15 cellular contexts compared by ENCODE assay signal in the genomic region with DNA sequence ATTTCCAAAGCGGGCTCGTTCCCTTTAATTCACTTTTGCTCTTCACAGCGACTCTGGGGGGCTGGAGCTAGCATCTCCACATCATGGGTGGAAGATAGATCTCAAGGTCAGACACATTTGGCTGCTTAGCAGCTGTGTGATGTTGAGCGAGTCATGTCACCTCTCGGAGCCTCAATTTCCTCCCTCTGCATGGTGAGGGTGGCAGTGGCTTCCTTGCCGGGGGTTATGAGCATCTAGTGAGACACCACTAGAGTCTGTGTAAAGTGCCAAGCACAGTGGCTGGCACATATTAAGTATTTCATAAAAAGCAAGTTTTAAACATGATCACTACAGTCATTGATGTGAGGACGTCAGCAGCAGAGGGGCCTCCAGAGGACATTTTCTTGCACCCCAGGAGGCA. TPM values are rescaled to one million over a fixed set of nuclear protein-coding genes. Genes with fewer than 3 reads are reported as not detected.
A peak's percentile ranks its signal among the peaks of the same experiment; 100 is the strongest.
DNase-seq lines count a peak whose midpoint lies in the region; ATAC-seq and TF ChIP-seq lines count a peak whose summit lies in the region.
"Had no signal": no experiment of that assay in that cellular context is flagged by ENCODE, and none has a peak within 500 bp of the region (broad histone marks: within the 10 kb centered on the region; RNA-seq: fewer than 3 reads in every experiment).

No MANE protein-coding gene starts in this region.

- no peak overlapping the region for H3K4me3 Mint-ChIP-seq in activated naive CD8-positive, alpha-beta T cell treated with anti-CD3 and anti-CD28 coated beads, Interleukin-2, amount 50 U/mL, for 24 hours
- H3K4me3 Mint-ChIP-seq in natural killer cell treated with Interleukin-12 subunit alpha and Interleukin-12 subunit beta and Interleukin-15 and Interleukin-18, amount 100 ng/mL, for 72 hours: peak overlapping the region; percentile 3

- H3K4me3 ChIP-seq in right atrium auricular region: no peak overlapping the region
- H3K4me3 ChIP-seq: K562, lower lobe of right lung, Peyer's patch had no signal

- no peaks in the 10 kb centered on the region for H3K9me3 ChIP-seq in right atrium auricular region
- H3K9me3 ChIP-seq: BE2C, lower lobe of right lung, Peyer's patch had no signal

- H3K36me3 ChIP-seq in right atrium auricular region: no peaks in the 10 kb centered on the region
- H3K36me3 ChIP-seq: BE2C, lower lobe of right lung, Peyer's patch had no signal

- TF ChIP-seq CTCF in right atrium auricular region (IDR thresholded peaks at IDR 0.05): no peak

- no peak for ATAC-seq in left ventricle myocardium superior
- ATAC-seq in activated naive CD8-positive, alpha-beta T cell treated with anti-CD3 and anti-CD28 coated beads, Interleukin-2, amount 50 U/mL, for 24 hours: no peak
- ATAC-seq in natural killer cell treated with Interleukin-12 subunit alpha and Interleukin-12 subunit beta and Interleukin-15 and Interleukin-18, amount 100 ng/mL, for 72 hours: peak; percentile 34 to 62
- ATAC-seq: lower lobe of right lung had no signal

- H3K27me3 Mint-ChIP-seq in activated naive CD8-positive, alpha-beta T cell treated with anti-CD3 and anti-CD28 coated beads, Interleukin-2, amount 50 U/mL, for 24 hours: no peaks in the 10 kb centered on the region
- no peaks in the 10 kb centered on the region for H3K27me3 Mint-ChIP-seq in natural killer cell treated with Interleukin-12 subunit alpha and Interleukin-12 subunit beta and Interleukin-15 and Interleukin-18, amount 100 ng/mL, for 72 hours

- peak overlapping the region; percentile 61 for H3K27ac Mint-ChIP-seq in activated naive CD8-positive, alpha-beta T cell treated with anti-CD3 and anti-CD28 coated beads, Interleukin-2, amount 50 U/mL, for 24 hours
- H3K27ac Mint-ChIP-seq in natural killer cell treated with Interleukin-12 subunit alpha and Interleukin-12 subunit beta and Interleukin-15 and Interleukin-18, amount 100 ng/mL, for 72 hours: peak overlapping the region; percentile 29 to 59

- intact Hi-C loops in left ventricle myocardium superior (cut with micrococcal nuclease): no loop called here

- H3K36me3 Mint-ChIP-seq in activated naive CD8-positive, alpha-beta T cell treated with anti-CD3 and anti-CD28 coated beads, Interleukin-2, amount 50 U/mL, for 24 hours (ENCODE audit: low read depth): peaks cover 23% of the 10 kb centered on the region
- H3K36me3 Mint-ChIP-seq in natural killer cell treated with Interleukin-12 subunit alpha and Interleukin-12 subunit beta and Interleukin-15 and Interleukin-18, amount 100 ng/mL, for 72 hours: no peaks in the 10 kb centered on the region

- H3K27me3 ChIP-seq in right atrium auricular region: no peaks in the 10 kb centered on the region
- H3K27me3 ChIP-seq: BE2C, Peyer's patch had no signal

- peaks cover 0 to 50% of the 10 kb centered on the region in 2 donors for H3K4me1 ChIP-seq in right atrium auricular region

- DNase-seq in right atrium auricular region (ENCODE audit: low spot score) (no peak), left ventricle myocardium superior (no peak), NCI-H345 (lab: John Stamatoyannopoulos, UW) (no peak), NCI-H2081 (lab: John Stamatoyannopoulos, UW) (no peak), DMS153 (lab: John Stamatoyannopoulos, UW) (no peak)
- DNase-seq in activated naive CD8-positive, alpha-beta T cell treated with anti-CD3 and anti-CD28 coated beads, Interleukin-2, amount 50 U/mL, for 24 hours: no peak
- DNase-seq in natural killer cell treated with Interleukin-12 subunit alpha and Interleukin-12 subunit beta and Interleukin-15 and Interleukin-18, amount 100 ng/mL, for 72 hours (ENCODE audit: low spot score): no peak
- no peak for DNase-seq in stimulated activated CD4-positive, alpha-beta T cell treated with anti-CD3 and anti-CD28 coated beads, Interleukin-2, amount 100 ng/mL, for 24 hours
- DNase-seq: activated CD4-positive, alpha-beta T cell treated with anti-CD3 and anti-CD28 coated beads for 1 hour; lower lobe of right lung; NCI-H1417 treated with DMSO at 0.1 percent for 48 hours; Peyer's patch had no signal

- H3K27ac ChIP-seq in right atrium auricular region: peak overlapping the region; percentile 53 to 62
- H3K27ac ChIP-seq: lower lobe of right lung, parathyroid adenoma had no signal

- no peaks in the 10 kb centered on the region for H3K9me3 Mint-ChIP-seq in activated naive CD8-positive, alpha-beta T cell treated with anti-CD3 and anti-CD28 coated beads, Interleukin-2, amount 50 U/mL, for 24 hours
- no peaks in the 10 kb centered on the region for H3K9me3 Mint-ChIP-seq in natural killer cell treated with Interleukin-12 subunit alpha and Interleukin-12 subunit beta and Interleukin-15 and Interleukin-18, amount 100 ng/mL, for 72 hours

- H3K4me1 Mint-ChIP-seq in activated naive CD8-positive, alpha-beta T cell treated with anti-CD3 and anti-CD28 coated beads, Interleukin-2, amount 50 U/mL, for 24 hours: peaks cover 75% of the 10 kb centered on the region
- H3K4me1 Mint-ChIP-seq in natural killer cell treated with Interleukin-12 subunit alpha and Interleukin-12 subunit beta and Interleukin-15 and Interleukin-18, amount 100 ng/mL, for 72 hours (ENCODE audit: low read depth in 2 of 2): peaks cover 18 to 26% of the 10 kb centered on the region in 2 donors

RNA-seq across cellular contexts. Expression of gene ECE1, which starts 16.9 kb away (rescaled TPM):
- 100 to 1,000 TPM in 1 of 2 donors, 10 to 100 TPM in 1; 83.7 to 152 TPM for total RNA-seq in right atrium auricular region
- total RNA-seq in left ventricle myocardium superior: 43.3 TPM
- total RNA-seq in natural killer cell treated with Interleukin-12 subunit alpha and Interleukin-12 subunit beta and Interleukin-15 and Interleukin-18, amount 100 ng/mL, for 72 hours: 10 to 100 TPM; 33.7 to 53.9 TPM

Comparison
In these comparisons a context has a peak if more than half of its experiments do, and no peak if none do; other contexts are left out.
1. ATAC-seq: peak in natural killer cell treated with Interleukin-12 subunit alpha and Interleukin-12 subunit beta and Interleukin-15 and Interleukin-18, amount 100 ng/mL, for 72 hours (2 of 2); none in left ventricle myocardium superior (single experiment) and activated naive CD8-positive, alpha-beta T cell treated with anti-CD3 and anti-CD28 coated beads, Interleukin-2, amount 50 U/mL, for 24 hours (single experiment).